Comparison of ENCODE assay signal across 10 cellular contexts in the genomic region with DNA sequence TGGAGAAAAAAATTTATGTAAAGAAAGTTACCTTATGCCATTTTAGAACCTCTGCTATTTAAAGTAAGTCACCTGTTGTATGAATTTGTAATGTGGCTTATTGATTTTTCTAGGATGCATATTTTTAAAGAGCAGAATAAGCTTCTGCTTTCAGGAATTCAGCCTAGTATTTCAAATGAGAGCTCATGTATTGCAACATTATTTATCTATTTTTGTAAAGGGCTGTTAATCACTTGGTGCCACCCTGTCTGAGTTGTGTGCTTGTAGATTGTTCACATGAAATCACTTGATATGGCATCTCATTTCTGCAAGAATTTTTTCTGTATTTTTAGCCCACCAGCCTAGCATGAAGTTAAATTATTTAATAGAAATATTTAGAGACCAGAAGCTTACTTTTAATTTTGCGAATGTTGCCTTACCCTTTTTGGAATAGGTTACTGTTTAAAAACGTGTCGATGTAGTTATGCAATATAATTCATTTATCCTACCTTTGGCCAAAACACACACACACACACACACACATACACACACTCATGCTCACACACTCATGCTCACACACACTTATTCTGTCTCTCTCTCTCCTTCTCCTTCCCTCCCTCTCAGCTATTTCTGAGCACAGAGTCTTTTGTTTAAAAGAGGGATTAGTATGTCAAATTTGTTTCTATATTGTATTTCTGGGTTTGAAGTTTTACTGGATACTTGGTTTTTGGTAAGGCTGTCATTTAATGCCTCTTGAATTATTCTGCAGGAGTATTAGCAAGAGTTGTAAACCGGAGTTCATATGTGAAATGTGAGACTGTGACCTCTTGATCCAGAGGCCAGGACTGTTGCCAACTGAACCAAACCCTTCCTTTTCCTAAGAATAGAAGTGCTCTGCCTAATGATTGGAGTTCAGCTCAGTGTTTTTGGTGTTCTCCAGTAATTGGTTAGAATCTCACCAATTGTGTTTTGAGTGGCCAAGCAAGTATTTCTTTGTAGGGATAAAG. TPM values are rescaled to one million over a fixed set of nuclear protein-coding genes. Genes with fewer than 3 reads are reported as not detected.
DNase-seq lines count a peak whose midpoint lies in the region; ATAC-seq and TF ChIP-seq lines count a peak whose summit lies in the region.
"Had no signal": no experiment of that assay in that cellular context is flagged by ENCODE, and none has a peak within 500 bp of the region (broad histone marks: within the 10 kb centered on the region; RNA-seq: fewer than 3 reads in every experiment).

No MANE protein-coding gene starts in this region.

- TF ChIP-seq CTCF in HEK293 (tag by site-specific recombination; IDR thresholded peaks at IDR 0.05) (no peak), ascending aorta (IDR thresholded peaks at IDR 0.05) (no peak), hepatocyte (IDR thresholded peaks at IDR 0.05; ENCODE audit: poor library complexity) (no peak), natural killer cell (IDR thresholded peaks at IDR 0.05) (no peak)

- no peak overlapping the region for H2AFZ ChIP-seq in hepatocyte

- H3K4me1 ChIP-seq in HEK293 (ENCODE audit: control insufficient read depth, insufficient read depth, low read length) (no peaks in the 10 kb centered on the region; the same call in 1 of the 2 replicates), ascending aorta (peaks cover 7 to 50% of the 10 kb centered on the region in 2 donors), hepatocyte (ENCODE audit: insufficient read depth) (peaks cover 33% of the 10 kb centered on the region), skeletal muscle tissue (ENCODE audit: control insufficient read depth in 3 of 3, insufficient read depth in 3 of 3, low read length in 3 of 3) (peaks cover 28 to 44% (median 40%) of the 10 kb centered on the region in 3 donors)

- no peak for ATAC-seq in natural killer cell
- no peak for ATAC-seq in GM21367 (IDR thresholded peaks at IDR 0.05; ENCODE audit: unreplicated experiment)
- no peak for ATAC-seq in T-helper 17 cell

- H3K9me2 ChIP-seq in hepatocyte (replicated peaks; ENCODE audit: insufficient read depth) = no peaks in the 10 kb centered on the region

- H3K36me3 Mint-ChIP-seq in natural killer cell (no peaks in the 10 kb centered on the region), T-helper 17 cell (ENCODE audit: low read depth) (peaks cover 9% of the 10 kb centered on the region)

- H3K4me3 ChIP-seq in HEK293 (ENCODE audit: low read depth, low read length) (no peak overlapping the region), ascending aorta (peak overlapping the region; percentile 3 to 19), hepatocyte (no peak overlapping the region), skeletal muscle tissue (ENCODE audit: low read length in 3 of 3) (peak overlapping the region; percentile 22 to 39 (median 28))

- H3K27ac Mint-ChIP-seq in natural killer cell (no peak overlapping the region), T-helper 17 cell (no peak overlapping the region)

- no peak overlapping the region for H3K27ac ChIP-seq in HEK293 (ENCODE audit: extremely low read depth, low read depth, low read length)
- H3K27ac ChIP-seq in ascending aorta = peak overlapping the region; percentile 82 to 84
- H3K27ac ChIP-seq in hepatocyte = peak overlapping the region; percentile 22
- H3K27ac ChIP-seq in skeletal muscle tissue (ENCODE audit: low read depth, low read length) = peak overlapping the region; percentile 61

- intact Hi-C loops in ascending aorta (cut with DNase I) (loop anchor here (2.0 kb wide), 1 partner anchor 28 kb away; no protein-coding TSS in a partner anchor), natural killer cell (cut with micrococcal nuclease) (no loop called here)

- H3K4me3 Mint-ChIP-seq in natural killer cell = no peak overlapping the region
- no peak overlapping the region for H3K4me3 Mint-ChIP-seq in T-helper 17 cell

- H3K9me3 ChIP-seq in HEK293 (ENCODE audit: control insufficient read depth, insufficient read depth, low read depth, low read length) (no peaks in the 10 kb centered on the region), ascending aorta (no peaks in the 10 kb centered on the region), hepatocyte (ENCODE audit: low read depth) (no peaks in the 10 kb centered on the region), skeletal muscle tissue (ENCODE audit: control insufficient read depth in 3 of 3, low read length in 3 of 3) (no peaks in the 10 kb centered on the region), T-helper 17 cell (ENCODE audit: control insufficient read depth, low read length, poor library complexity, severe bottlenecking) (no peaks in the 10 kb centered on the region)

- H4K20me1 ChIP-seq in hepatocyte (ENCODE audit: insufficient read depth, poor library complexity, severe bottlenecking) = peaks cover 84% of the 10 kb centered on the region

- CTCF ChIA-PET in HEK293 (lab: Yijun Ruan, JAX) = interaction anchor here (0.7 kb wide), 2 partner anchors 13 to 109 kb away, joined by 3 to 4 read pairs; no protein-coding TSS in a partner anchor

- peaks cover 100% of the 10 kb centered on the region for H3K79me2 ChIP-seq in hepatocyte

- H3K36me3 ChIP-seq in HEK293 (ENCODE audit: control insufficient read depth in 2 of 2, insufficient read depth in 1 of 2, low read length in 2 of 2) (no peaks in the 10 kb centered on the region), ascending aorta (no peaks in the 10 kb centered on the region), hepatocyte (replicated peaks; ENCODE audit: insufficient read depth, low read depth) (no peaks in the 10 kb centered on the region), skeletal muscle tissue (ENCODE audit: control insufficient read depth in 3 of 3, insufficient read depth in 3 of 3, low read length in 3 of 3) (no peaks in the 10 kb centered on the region)

- H3K4me1 Mint-ChIP-seq in natural killer cell (no peaks in the 10 kb centered on the region), T-helper 17 cell (no peaks in the 10 kb centered on the region)

- in situ Hi-C loops in ACHN (cut with HindIII; ENCODE audit: low pct_ligation_motif_present, low pct_unique_long_range_greater_than_20kb, low sequenced_read_pairs) = no loop called here

- peaks cover 0 to 7% of the 10 kb centered on the region in 2 donors for H3K9me3 Mint-ChIP-seq in natural killer cell

- H3K27me3 ChIP-seq in ascending aorta (no peaks in the 10 kb centered on the region), hepatocyte (no peaks in the 10 kb centered on the region), skeletal muscle tissue (ENCODE audit: control insufficient read depth in 3 of 3, insufficient read depth in 3 of 3, low read length in 3 of 3) (no peaks in the 10 kb centered on the region)

- WGBS in hepatocyte (ENCODE audit: low lambda C conversion rate, missing lambda C conversion rate) = 52% methylated on average over 4 of the region's 4 CpGs

- H3K4me2 ChIP-seq in hepatocyte = peak overlapping the region; percentile 16

- POLR2A ChIA-PET in HEK293 (lab: Yijun Ruan, JAX) = no interaction called here

- H3K27me3 Mint-ChIP-seq in natural killer cell (ENCODE audit: low read depth in 2 of 2) = peaks cover 8 to 10% of the 10 kb centered on the region in 2 donors
- peaks cover 38% of the 10 kb centered on the region for H3K27me3 Mint-ChIP-seq in T-helper 17 cell

- peak overlapping the region; percentile 4 to 78 (median 76) for H3K9ac ChIP-seq in skeletal muscle tissue (ENCODE audit: low read depth in 1 of 3, low read length in 3 of 3)

- DNase-seq in ascending aorta (ENCODE audit: low spot score in 2 of 2) (peak in 1 of 2 donors; percentile 72), hepatocyte (ENCODE audit: low spot score) (peak; percentile 23), ACHN (no peak), natural killer cell (no peak), T-helper 17 cell (no peak)
- DNase-seq: cortex of kidney, SHP77 treated with DMSO at 0.1 percent for 48 hours had no signal

TF ChIP-seq in HEK293, 187 proteins besides CTCF, POLR2A, EP300 and RAD21:
- TF ChIP-seq, protein P1, sequence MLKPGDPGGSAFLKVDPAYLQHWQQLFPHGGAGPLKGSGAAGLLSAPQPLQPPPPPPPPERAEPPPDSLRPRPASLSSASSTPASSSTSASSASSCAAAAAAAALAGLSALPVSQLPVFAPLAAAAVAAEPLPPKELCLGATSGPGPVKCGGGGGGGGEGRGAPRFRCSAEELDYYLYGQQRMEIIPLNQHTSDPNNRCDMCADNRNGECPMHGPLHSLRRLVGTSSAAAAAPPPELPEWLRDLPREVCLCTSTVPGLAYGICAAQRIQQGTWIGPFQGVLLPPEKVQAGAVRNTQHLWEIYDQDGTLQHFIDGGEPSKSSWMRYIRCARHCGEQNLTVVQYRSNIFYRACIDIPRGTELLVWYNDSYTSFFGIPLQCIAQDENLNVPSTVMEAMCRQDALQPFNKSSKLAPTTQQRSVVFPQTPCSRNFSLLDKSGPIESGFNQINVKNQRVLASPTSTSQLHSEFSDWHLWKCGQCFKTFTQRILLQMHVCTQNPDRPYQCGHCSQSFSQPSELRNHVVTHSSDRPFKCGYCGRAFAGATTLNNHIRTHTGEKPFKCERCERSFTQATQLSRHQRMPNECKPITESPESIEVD (tag by site-specific recombination; IDR thresholded peaks at IDR 0.05) = peak; percentile 90
- 0 out of 2 replicates have a peak, but pooled peaks have one; percentile 39 for TF ChIP-seq TRIM28 (IDR thresholded peaks at IDR 0.05; ENCODE audit: borderline replicate concordance, low read length)
- no peak for TF ChIP-seq ZNF335 (tag by site-specific recombination; conservative IDR thresholded peaks at IDR 0.05)
- TF ChIP-seq, protein P2, sequence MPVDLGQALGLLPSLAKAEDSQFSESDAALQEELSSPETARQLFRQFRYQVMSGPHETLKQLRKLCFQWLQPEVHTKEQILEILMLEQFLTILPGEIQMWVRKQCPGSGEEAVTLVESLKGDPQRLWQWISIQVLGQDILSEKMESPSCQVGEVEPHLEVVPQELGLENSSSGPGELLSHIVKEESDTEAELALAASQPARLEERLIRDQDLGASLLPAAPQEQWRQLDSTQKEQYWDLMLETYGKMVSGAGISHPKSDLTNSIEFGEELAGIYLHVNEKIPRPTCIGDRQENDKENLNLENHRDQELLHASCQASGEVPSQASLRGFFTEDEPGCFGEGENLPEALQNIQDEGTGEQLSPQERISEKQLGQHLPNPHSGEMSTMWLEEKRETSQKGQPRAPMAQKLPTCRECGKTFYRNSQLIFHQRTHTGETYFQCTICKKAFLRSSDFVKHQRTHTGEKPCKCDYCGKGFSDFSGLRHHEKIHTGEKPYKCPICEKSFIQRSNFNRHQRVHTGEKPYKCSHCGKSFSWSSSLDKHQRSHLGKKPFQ (tag by site-specific recombination; IDR thresholded peaks at IDR 0.05) = 0 out of 2 replicates have a peak, but pooled peaks have one; percentile 19
- TF ChIP-seq ZNF391 (tag by site-specific recombination; IDR thresholded peaks at IDR 0.05; ENCODE audit: borderline replicate concordance, low read depth) = no peak

RNA-seq across cellular contexts. Expression of a gene that starts 34.4 kb away (rescaled TPM):
- 516 TPM for total RNA-seq in ascending aorta
- 111 and 125 TPM in 2 replicates for total RNA-seq in hepatocyte
- 20.6 and 28.5 TPM in 2 replicates for polyA plus RNA-seq in hepatocyte
- total RNA-seq in skeletal muscle tissue = 49.6 TPM
- total RNA-seq in natural killer cell = not detected
- under 1 TPM in 1 of 2 donors, not detected in 1; 0.20 TPM for total RNA-seq in T-helper 17 cell

Comparison
In these comparisons a context has a peak if more than half of its experiments do, and no peak if none do; other contexts are left out.
1. H3K4me3 ChIP-seq: peak in ascending aorta (2 of 2) and skeletal muscle tissue (3 of 3); none in HEK293 (single experiment) and hepatocyte (single experiment).
2. RNA of a gene that starts 34.4 kb away (total RNA-seq): 516 TPM in ascending aorta (single experiment), 111 to 125 TPM in hepatocyte and 49.6 TPM in skeletal muscle tissue (single experiment); 0.20 TPM in T-helper 17 cell and not detected in natural killer cell; every median in the first group is over 10 times any median in the second.